In genomic region chr15:60906275-60906674, GRCh38 we compare ENCODE assay signal across 23 cellular contexts.
"Had no signal": no experiment of that assay in that cellular context is flagged by ENCODE, and none has a peak within 500 bp of the region (broad histone marks: within the 10 kb centered on the region; RNA-seq: fewer than 3 reads in every experiment).

No MANE protein-coding gene starts in this region.

- H3K4me3 Mint-ChIP-seq: activated CD4-positive, alpha-beta memory T cell treated with anti-CD3 and anti-CD28 coated beads, Interleukin-2, amount 10 ng/mL, durations not matched to agents 7 days and 5 days; activated CD4-positive, alpha-beta T cell treated with anti-CD3 and anti-CD28 coated beads, Interleukin-2, amount 10 ng/mL, durations not matched to agents 24 days and 14 days; activated T-helper 1 cell treated with anti-CD3 and anti-CD28 coated beads, Interleukin-12 subunit alpha, Interleukin-12 subunit beta, Interleukin-2, Interleukin-4 antibody, amounts not matched to agents 30 ng/mL and 10 ng/mL and 1 ng/mL, durations not matched to agents 14 hours and 24 hours and 36 hours; endodermal cell; mesothelial cell of epicardium; nephron; T-helper 2 cell treated with Interferon-gamma antibody and Interleukin-4, amounts not matched to agents 5 μg/mL and 100 μg/mL, for 36 hours had no signal

- H3K27ac ChIP-seq: coronary artery, epithelial cell of prostate, heart left ventricle, neutrophil, pancreas, stomach, suprapubic skin, tibial nerve, VCaP had no signal

- H3K36me3 ChIP-seq: heart left ventricle, neutrophil, pancreas, stomach, suprapubic skin, tibial nerve had no signal

- H3K36me3 Mint-ChIP-seq: activated naive CD4-positive, alpha-beta T cell treated with anti-CD3 and anti-CD28 coated beads, Interleukin-2, amount 50 U/mL, for 72 hours; mesothelial cell of epicardium had no signal

- H3K9me3 ChIP-seq: heart left ventricle, neutrophil, pancreas, stomach, suprapubic skin, tibial nerve had no signal

- H3K9me3 Mint-ChIP-seq: activated CD4-positive, alpha-beta memory T cell treated with anti-CD3 and anti-CD28 coated beads, Interleukin-2, amount 10 ng/mL, durations not matched to agents 7 days and 5 days; activated CD4-positive, alpha-beta T cell treated with anti-CD3 and anti-CD28 coated beads, Interleukin-2, amount 10 ng/mL, durations not matched to agents 24 days and 14 days; activated naive CD4-positive, alpha-beta T cell treated with anti-CD3 and anti-CD28 coated beads, Interleukin-2, amount 50 U/mL, for 72 hours; activated T-helper 1 cell treated with anti-CD3 and anti-CD28 coated beads, Interleukin-12 subunit alpha, Interleukin-12 subunit beta, Interleukin-2, Interleukin-4 antibody, amounts not matched to agents 30 ng/mL and 10 ng/mL and 1 ng/mL, durations not matched to agents 14 hours and 24 hours and 36 hours; endodermal cell; mesothelial cell of epicardium; nephron; T-helper 2 cell treated with Interferon-gamma antibody and Interleukin-4, amounts not matched to agents 5 μg/mL and 100 μg/mL, for 36 hours had no signal

- ATAC-seq: activated naive CD4-positive, alpha-beta T cell treated with anti-CD3 and anti-CD28 coated beads, Interleukin-2, amount 50 U/mL, for 72 hours; heart left ventricle; left ventricle myocardium superior; right cardiac atrium had no signal

- H3K27ac Mint-ChIP-seq: activated CD4-positive, alpha-beta memory T cell treated with anti-CD3 and anti-CD28 coated beads, Interleukin-2, amount 10 ng/mL, durations not matched to agents 7 days and 5 days; activated CD4-positive, alpha-beta T cell treated with anti-CD3 and anti-CD28 coated beads, Interleukin-2, amount 10 ng/mL, durations not matched to agents 24 days and 14 days; activated naive CD4-positive, alpha-beta T cell treated with anti-CD3 and anti-CD28 coated beads, Interleukin-2, amount 50 U/mL, for 72 hours; activated T-helper 1 cell treated with anti-CD3 and anti-CD28 coated beads, Interleukin-12 subunit alpha, Interleukin-12 subunit beta, Interleukin-2, Interleukin-4 antibody, amounts not matched to agents 30 ng/mL and 10 ng/mL and 1 ng/mL, durations not matched to agents 14 hours and 24 hours and 36 hours; endodermal cell; mesothelial cell of epicardium; nephron; T-helper 2 cell treated with Interferon-gamma antibody and Interleukin-4, amounts not matched to agents 5 μg/mL and 100 μg/mL, for 36 hours had no signal

- DNase-seq: activated gamma-delta T cell, amniotic stem cell, cerebellar nuclear complex, heart left ventricle, left ventricle myocardium superior, mammary epithelial cell, pancreas, right cardiac atrium, stomach had no signal
